ENCODE assay signal across 30 cellular contexts in the genomic region with DNA sequence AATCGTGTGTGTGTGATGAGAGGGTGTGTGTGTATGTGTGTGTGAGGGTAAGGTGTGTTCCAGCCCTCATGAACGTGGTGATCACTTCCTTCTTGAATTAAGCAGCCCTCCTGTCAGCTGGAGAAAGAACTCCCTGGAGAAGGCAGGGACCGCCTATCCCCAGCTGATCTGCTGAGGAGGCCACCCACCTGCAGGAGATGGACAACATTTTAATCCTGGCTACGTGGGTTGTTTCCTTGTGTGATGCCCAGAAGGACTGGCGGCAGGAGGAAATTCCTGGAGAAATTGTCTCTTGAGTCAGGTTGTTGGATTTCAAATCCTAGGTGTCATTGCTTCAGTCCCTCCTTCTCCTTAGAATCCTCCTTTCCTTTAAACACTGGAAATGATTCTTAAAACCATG.
"Had no signal": no experiment of that assay in that cellular context is flagged by ENCODE, and none has a peak within 500 bp of the region (broad histone marks: within the 10 kb centered on the region; RNA-seq: fewer than 3 reads in every experiment).

No MANE protein-coding gene starts in this region.

- H3K9me3 ChIP-seq: adrenal gland, body of pancreas had no signal

- H3K4me3 ChIP-seq: adrenal gland, body of pancreas, breast epithelium had no signal

- H3K27ac ChIP-seq: adrenal gland, body of pancreas, brain microvascular endothelial cell, breast epithelium, VCaP had no signal

- DNase-seq: activated B cell treated with CpG ODN at 0.5 μM for 24 hours; activated CD4-positive, alpha-beta memory T cell treated with anti-CD3 and anti-CD28 coated beads for 36 hours; activated CD4-positive, alpha-beta T cell treated with anti-CD3 and anti-CD28 coated beads for 4 hours; activated CD4-positive, alpha-beta T cell treated with anti-CD3 and anti-CD28 coated beads, Interleukin-2, amount 10 ng/mL, durations not matched to agents 24 days and 14 days; activated CD4-positive, alpha-beta T cell treated with anti-CD3 and anti-CD28 coated beads, Interleukin-2, amount 50 U/mL, for 1 hour; activated CD4-positive, alpha-beta T cell treated with anti-CD3 and anti-CD28 coated beads, Interleukin-2, amount 50 U/mL, for 4 hours; activated CD4-positive, CD25-positive, alpha-beta regulatory T cell treated with anti-CD3 and anti-CD28 coated beads, Interleukin-2, amount 50 U/mL, for 72 hours; activated CD8-positive, alpha-beta memory T cell treated with anti-CD3 and anti-CD28 coated beads, Interleukin-2, amount 50 U/mL, for 4 hours; activated CD8-positive, alpha-beta T cell treated with anti-CD3 and anti-CD28 coated beads for 36 hours; activated effector memory CD4-positive, alpha-beta T cell treated with anti-CD3 and anti-CD28 coated beads, Interleukin-2, amount 50 U/mL, for 16 hours; activated gamma-delta T cell treated with Interleukin-2 at 50 U/mL for 16 hours; activated naive CD4-positive, alpha-beta T cell; activated naive CD4-positive, alpha-beta T cell treated with anti-CD3 and anti-CD28 coated beads for 36 hours; activated naive CD4-positive, alpha-beta T cell treated with anti-CD3 and anti-CD28 coated beads, Interleukin-2, amount 50 U/mL, for 16 hours; activated naive CD8-positive, alpha-beta T cell treated with anti-CD3 and anti-CD28 coated beads for 36 hours; activated T-cell treated with anti-CD3 and anti-CD28 coated beads for 4 hours; activated T-cell treated with anti-CD3 and anti-CD28 coated beads, Interleukin-2, amount 50 U/mL, for 1 hour; activated T-cell treated with anti-CD3 and anti-CD28 coated beads, Interleukin-2, amount 50 U/mL, for 4 hours; activated T-cell treated with anti-CD3 and anti-CD28 coated beads, Interleukin-2, amount 50 U/mL, for 72 hours; adrenal gland; amniotic stem cell; aorta; body of pancreas; brain microvascular endothelial cell; central memory CD4-positive, alpha-beta T cell; T-helper 1 cell; T-helper 2 cell; T-helper 9 cell had no signal

- H3K27me3 ChIP-seq: adrenal gland, body of pancreas, brain microvascular endothelial cell, breast epithelium had no signal

- H3K36me3 ChIP-seq: adrenal gland, brain microvascular endothelial cell, breast epithelium had no signal

- H3K4me1 ChIP-seq: adrenal gland, body of pancreas, breast epithelium had no signal
